ENCODE assay signal across 14 cellular contexts in the genomic region with DNA sequence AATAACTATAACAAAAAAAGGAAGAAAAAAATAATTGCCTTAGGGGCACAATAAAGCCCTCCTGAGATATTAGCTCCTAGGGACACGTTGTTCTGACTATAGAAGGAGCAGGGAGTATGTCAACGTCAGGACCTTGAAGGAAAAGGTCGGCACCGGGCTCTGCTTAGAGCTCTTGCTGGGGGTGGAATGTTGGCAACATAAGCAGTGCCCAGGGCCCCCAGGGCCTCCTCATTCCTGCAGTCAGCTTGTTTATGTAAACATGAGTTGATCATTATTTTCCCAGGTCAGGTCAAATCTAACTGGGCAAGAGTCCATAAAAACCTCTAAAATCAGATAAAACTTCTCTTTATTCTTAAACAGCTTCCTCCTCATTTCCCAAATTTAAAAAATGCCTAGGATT. TPM values are rescaled to one million over a fixed set of nuclear protein-coding genes. Genes with fewer than 3 reads are reported as not detected.
DNase-seq lines count a peak whose midpoint lies in the region; ATAC-seq, FAIRE-seq and TF ChIP-seq lines count a peak whose summit lies in the region.
"Had no signal": no experiment of that assay in that cellular context is flagged by ENCODE, and none has a peak within 500 bp of the region (broad histone marks: within the 10 kb centered on the region; RNA-seq: fewer than 3 reads in every experiment).

No MANE protein-coding gene starts in this region.

- H3K4me3 ChIP-seq in body of pancreas (no peak overlapping the region), gastrocnemius medialis (no peak overlapping the region)

- no peak for TF ChIP-seq POLR2A in body of pancreas (IDR thresholded peaks at IDR 0.05)
- no peak for TF ChIP-seq POLR2A in gastrocnemius medialis (IDR thresholded peaks at IDR 0.05)
- no peak for TF ChIP-seq POLR2A in GM12892 (IDR thresholded peaks at IDR 0.05; ENCODE audit: low read depth, low read length)

- ATAC-seq in body of pancreas: peak; percentile 85
- peak in 1 of 2 donors; percentile 34 for ATAC-seq in gastrocnemius medialis
- ATAC-seq: stimulated activated naive B cell treated with anti-CD40 and anti-IgM and Interleukin-4, amounts not matched to agents 10 μg/mL and 1 μg/mL and 100 μg/mL, for 72 hours had no signal

- peak; percentile 69 for DNase-seq in ELR (ENCODE audit: low read depth)
- peak; percentile 55 to 68 (median 64) for DNase-seq in body of pancreas
- DNase-seq in iris pigment epithelial cell (ENCODE audit: low read depth): peak; percentile 51
- no peak for DNase-seq in gastrocnemius medialis
- DNase-seq in stimulated activated CD8-positive, alpha-beta memory T cell treated with anti-CD3 and anti-CD28 coated beads, Interleukin-4, amount 100 ng/mL, for 48 hours: no peak
- no peak for DNase-seq in cerebellum (ENCODE audit: low spot score)
- DNase-seq in NCI-H2171 (lab: John Stamatoyannopoulos, UW): no peak
- no peak for DNase-seq in GM12892 (ENCODE audit: insufficient read length)
- DNase-seq: activated CD4-positive, alpha-beta memory T cell treated with anti-CD3 and anti-CD28 coated beads, Interleukin-2, amount 10 ng/mL, durations not matched to agents 7 days and 5 days; GOT3; NCI-H146; NK-92 treated with Interleukin-12 subunit alpha and Interleukin-12 subunit beta, amount 100 ng/mL, for 24 hours; stimulated activated naive B cell treated with anti-CD40 and anti-IgM and Interleukin-4, amounts not matched to agents 10 μg/mL and 1 μg/mL and 100 μg/mL, for 72 hours had no signal

- no peaks in the 10 kb centered on the region for H3K27me3 ChIP-seq in body of pancreas
- H3K27me3 ChIP-seq in gastrocnemius medialis: no peaks in the 10 kb centered on the region

- in situ Hi-C loops in gastrocnemius medialis (cut with MboI; ENCODE audit: low sequenced_read_pairs in 4 of 4): no loop called here

- intact Hi-C loops in body of pancreas (cut with DNase I) (no loop called here), gastrocnemius medialis (cut with DNase I; ENCODE audit: low total_unique reads) (no loop called here)

- H3K27ac ChIP-seq in body of pancreas: peak overlapping the region; percentile 19 to 76 (median 63)
- peak overlapping the region; percentile 16 to 68 (median 56) for H3K27ac ChIP-seq in gastrocnemius medialis

- 2 to 6% methylated on average over 4 of the region's 4 CpGs for WGBS in body of pancreas, 2 donors

- peaks cover 35% of the 10 kb centered on the region for H3K4me1 ChIP-seq in body of pancreas
- peaks cover 35 to 58% of the 10 kb centered on the region in 2 donors for H3K4me1 ChIP-seq in gastrocnemius medialis

- TF ChIP-seq CTCF in body of pancreas (IDR thresholded peaks at IDR 0.05) (no peak), gastrocnemius medialis (IDR thresholded peaks at IDR 0.05 in 4 of 5, conservative IDR thresholded peaks at IDR 0.05 in 1 of 5) (no peak)

- H3K36me3 ChIP-seq in body of pancreas (replicated peaks in 1 of 2; ENCODE audit: insufficient read depth in 1 of 2, low read depth in 2 of 2) (peaks cover 6% of the 10 kb centered on the region in 2 donors), gastrocnemius medialis (peaks cover 0 to 31% of the 10 kb centered on the region in 2 donors)

- no peaks in the 10 kb centered on the region for H3K9me3 ChIP-seq in body of pancreas
- H3K9me3 ChIP-seq in gastrocnemius medialis: no peaks in the 10 kb centered on the region

- FAIRE-seq in GM12892 (lab: Jason Lieb, UNC): no peak
- FAIRE-seq: D721Med had no signal

RNA-seq across cellular contexts. Expression of a gene that starts 54.5 kb away (rescaled TPM):
- total RNA-seq in body of pancreas (100 to 1,000 TPM in 1 of 2 donors, 10 to 100 TPM in 1; 87.7 to 130 TPM), gastrocnemius medialis (100 to 1,000 TPM; 349 to 951 (median 571) TPM), cerebellum (126 TPM)
- 36.5 TPM for polyA plus RNA-seq in GM12892 (2012; ENCODE audit: missing spikeins)

Comparison
In these comparisons a context has a peak if more than half of its experiments do, and no peak if none do; other contexts are left out.
1. DNase-seq: peak in ELR (single experiment), body of pancreas (4 of 4) and iris pigment epithelial cell (single experiment); none in gastrocnemius medialis (0 of 2), stimulated activated CD8-positive, alpha-beta memory T cell treated with anti-CD3 and anti-CD28 coated beads, Interleukin-4, amount 100 ng/mL, for 48 hours (single experiment), cerebellum (single experiment), NCI-H2171 (single experiment) and GM12892 (single experiment).